Comparison of ENCODE assay signal across 10 cellular contexts in the genomic region with DNA sequence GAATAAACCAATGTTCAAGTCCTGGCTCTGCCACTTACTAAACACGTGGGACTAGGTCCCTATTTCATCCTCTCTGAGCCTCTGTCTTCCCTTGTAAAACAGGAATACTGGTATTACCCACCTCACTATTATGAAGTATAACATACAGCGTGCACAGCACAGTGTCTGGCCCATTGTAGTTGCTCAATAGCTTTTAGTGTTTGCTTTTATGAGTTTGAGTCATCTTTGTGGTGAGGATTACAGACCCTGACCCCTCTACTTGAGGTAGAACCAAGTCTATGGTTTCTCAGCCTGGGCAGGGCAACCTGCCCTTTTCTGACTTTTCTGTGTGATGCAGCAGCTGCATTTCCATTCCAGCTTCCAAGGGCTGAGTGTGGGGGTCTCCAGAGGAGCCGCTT. TPM values are rescaled to one million over a fixed set of nuclear protein-coding genes. Genes with fewer than 3 reads are reported as not detected.
DNase-seq lines count a peak whose midpoint lies in the region; ATAC-seq and TF ChIP-seq lines count a peak whose summit lies in the region.
"Had no signal": no experiment of that assay in that cellular context is flagged by ENCODE, and none has a peak within 500 bp of the region (broad histone marks: within the 10 kb centered on the region; RNA-seq: fewer than 3 reads in every experiment).

No MANE protein-coding gene starts in this region.

- H3K9me3 ChIP-seq in GM23248 (ENCODE audit: low read depth) = no peaks in the 10 kb centered on the region
- H3K9me3 ChIP-seq in aorta (ENCODE audit: control insufficient read depth, low read length) = no peaks in the 10 kb centered on the region

- H3K9me2 ChIP-seq in GM23248 (ENCODE audit: insufficient read depth) = no peaks in the 10 kb centered on the region

- no peak for TF ChIP-seq POLR2A in lower leg skin (IDR thresholded peaks at IDR 0.05)

- peak; percentile 43 for DNase-seq in GM23248
- DNase-seq in NOMO-1 treated with DMSO at 0.1 percent for 48 hours (lab: John Stamatoyannopoulos, UW; ENCODE audit: unreplicated experiment) = peak; percentile 78
- DNase-seq in cardiac fibroblast (ENCODE audit: low read depth in 2 of 2) = peak; percentile 18 to 78
- peak; percentile 94 for DNase-seq in renal cortical epithelial cell (ENCODE audit: low read depth)
- DNase-seq in lower leg skin (ENCODE audit: low spot score in 2 of 2) = no peak
- DNase-seq in NCI-H345 (lab: John Stamatoyannopoulos, UW) = no peak
- DNase-seq in aorta = no peak
- DNase-seq: activated naive CD4-positive, alpha-beta T cell treated with Interleukin-2 at 50 U/mL for 16 hours; effector CD8-positive, alpha-beta T cell; small intestine had no signal

- TF ChIP-seq CTCF in cardiac fibroblast (IDR thresholded peaks at IDR 0.05; ENCODE audit: low read depth, low read length) = no peak
- no peak for TF ChIP-seq CTCF in lower leg skin (IDR thresholded peaks at IDR 0.05)

- H2AFZ ChIP-seq in GM23248 = no peak overlapping the region

- in situ Hi-C loops in GM23248 (cut with MboI) = no loop called here

- no peaks in the 10 kb centered on the region for H4K20me1 ChIP-seq in GM23248 (ENCODE audit: insufficient read depth)

- intact Hi-C loops in lower leg skin (cut with DNase I; ENCODE audit: low total_unique reads) (no loop called here), aorta (cut with DNase I) (no loop called here)

- H3K4me3 ChIP-seq in GM23248 (no peak overlapping the region), cardiac fibroblast (replicated peaks in 1 of 2; ENCODE audit: low read depth in 2 of 2, low read length in 2 of 2) (no peak overlapping the region), lower leg skin (ENCODE audit: low read depth, poor library complexity, severe bottlenecking) (no peak overlapping the region), aorta (ENCODE audit: low read length in 2 of 2) (no peak overlapping the region)

- H3K27ac ChIP-seq in GM23248 (no peak overlapping the region), aorta (ENCODE audit: low read depth in 1 of 2, low read length in 2 of 2) (no peak overlapping the region)

- no peak overlapping the region for H3K9ac ChIP-seq in GM23248

- H3K36me3 ChIP-seq in GM23248 (ENCODE audit: low read depth) (no peaks in the 10 kb centered on the region), aorta (ENCODE audit: control insufficient read depth in 1 of 2, insufficient read depth in 2 of 2, low read length in 1 of 2) (no peaks in the 10 kb centered on the region)

- H3K79me2 ChIP-seq in GM23248 (ENCODE audit: insufficient read depth) = no peaks in the 10 kb centered on the region

- WGBS in GM23248 (ENCODE audit: low coverage in 1 of 2, low lambda C conversion rate in 2 of 2, missing lambda C conversion rate in 2 of 2), 2 experiments = 11 to 36% methylated on average over 3 of the region's 3 CpGs
- WGBS in lower leg skin, 2 donors = 54 to 61% methylated on average over 3 of the region's 3 CpGs
- whole genome bisulfite sequencing in aorta, 2 donors = 80 to 83% methylated on average over 3 of the region's 3 CpGs

- H3F3A ChIP-seq in GM23248 (ENCODE audit: insufficient read depth) = no peaks in the 10 kb centered on the region

- ATAC-seq in aorta (ENCODE audit: low FRiP score) = no peak

- no peak overlapping the region for H3K4me2 ChIP-seq in GM23248 (ENCODE audit: unreplicated experiment)

- H3K27me3 ChIP-seq in GM23248 (replicated peaks; ENCODE audit: insufficient read depth) = peaks cover 39% of the 10 kb centered on the region
- no peaks in the 10 kb centered on the region for H3K27me3 ChIP-seq in aorta (ENCODE audit: control insufficient read depth in 1 of 2, insufficient read depth in 2 of 2, low read length in 1 of 2)

- H3K4me1 ChIP-seq in GM23248 (ENCODE audit: insufficient read depth) (peaks cover 10% of the 10 kb centered on the region; the same call in 1 of the 2 replicates), aorta (ENCODE audit: control insufficient read depth in 1 of 2, insufficient read depth in 2 of 2, low read length in 2 of 2) (peaks cover 0 to 4% of the 10 kb centered on the region in 2 donors)

RNA-seq across cellular contexts. Expression of gene PRR5L, which starts 16.5 kb away (rescaled TPM):
- total RNA-seq in GM23248 (2014; rRNA removed; shearing (Covaris generic)) = 26.7 and 29.8 TPM in 2 replicates
- 6.9 and 9.0 TPM in 2 replicates for polyA plus RNA-seq in GM23248 (2016; fragmentation: Nextera tagmentation; extraction: Ambion mirVana)
- 22.1 and 83.1 TPM in 2 replicates for total RNA-seq in renal cortical epithelial cell
- total RNA-seq in lower leg skin = 1 to 10 TPM; 1.1 to 3.4 (median 1.7) TPM
- total RNA-seq in aorta = 10 to 100 TPM in 1 of 2 donors, 1 to 10 TPM in 1; 4.7 to 15.3 TPM
- polyA plus RNA-seq in aorta = 1 to 10 TPM; 3.3 to 6.0 TPM

RNA-seq across cellular contexts. Expression of gene COMMD9, which starts 23.4 kb away (rescaled TPM):
- 42.2 and 44.0 TPM in 2 replicates for total RNA-seq in GM23248 (2014; rRNA removed; shearing (Covaris generic))
- polyA plus RNA-seq in GM23248 (2016; fragmentation: Nextera tagmentation; extraction: Ambion mirVana) (85.3 and 92.7 TPM in 2 replicates), aorta (10 to 100 TPM; 23.6 to 28.9 TPM)
- total RNA-seq in renal cortical epithelial cell (37.7 and 57.9 TPM in 2 replicates), lower leg skin (10 to 100 TPM; 33.3 to 57.6 (median 42.9) TPM), aorta (10 to 100 TPM; 30.2 to 37.5 TPM)

Comparison
In these comparisons a context has a peak if more than half of its experiments do, and no peak if none do; other contexts are left out.
1. DNase-seq: peak in GM23248 (single experiment), NOMO-1 treated with DMSO at 0.1 percent for 48 hours (single experiment), cardiac fibroblast (2 of 2) and renal cortical epithelial cell (single experiment); none in lower leg skin (0 of 2), NCI-H345 (single experiment) and aorta (0 of 2).